ENCODE assay signal across 25 cellular contexts in genomic region chr6:68071740-68072139, GRCh38.
"Had no signal": no experiment of that assay in that cellular context is flagged by ENCODE, and none has a peak within 500 bp of the region (broad histone marks: within the 10 kb centered on the region; RNA-seq: fewer than 3 reads in every experiment).

No MANE protein-coding gene starts in this region.

- H3K4me3 ChIP-seq: adrenal gland, body of pancreas, cardiac muscle cell, coronary artery, dorsolateral prefrontal cortex, heart right ventricle, right lobe of liver, thoracic aorta had no signal

- FAIRE-seq: urothelium cell line had no signal

- H3K4me1 ChIP-seq: adrenal gland, body of pancreas, heart right ventricle, right lobe of liver had no signal

- DNase-seq: activated CD4-positive, alpha-beta T cell treated with anti-CD3 and anti-CD28 coated beads for 4 hours; activated CD4-positive, alpha-beta T cell treated with anti-CD3 and anti-CD28 coated beads, Interleukin-2, amount 50 U/mL, for 4 hours; activated effector memory CD4-positive, alpha-beta T cell treated with anti-CD3 and anti-CD28 coated beads, Interleukin-2, amount 50 U/mL, for 16 hours; activated naive CD4-positive, alpha-beta T cell treated with anti-CD3 and anti-CD28 coated beads for 36 hours; activated naive CD8-positive, alpha-beta T cell treated with anti-CD3 and anti-CD28 coated beads for 36 hours; activated T-cell treated with anti-CD3 and anti-CD28 coated beads for 4 hours; adrenal gland; aorta; body of pancreas; cerebellar nuclear complex; dorsolateral prefrontal cortex; effector memory CD4-positive, alpha-beta T cell; heart right ventricle; islet precursor cell; left cardiac atrium; left ventricle myocardium superior; right lobe of liver; stimulated activated CD4-positive, alpha-beta T cell treated with anti-CD3 and anti-CD28 coated beads, Interleukin-12 subunit alpha, Interleukin-12 subunit beta, amount 100 ng/mL, for 4 hours; stimulated activated CD4-positive, alpha-beta T cell treated with anti-CD3 and anti-CD28 coated beads, Interleukin-4, amount 100 ng/mL, for 1 hour; stimulated activated naive CD8-positive, alpha-beta T cell treated with anti-CD3 and anti-CD28 coated beads, Interleukin-15, Interleukin-2, amounts not matched to agents 100 U/mL and 50 U/mL, for 24 hours; trophoblast cell had no signal

- H3K36me3 ChIP-seq: adrenal gland, cardiac muscle cell, heart right ventricle, right lobe of liver, thoracic aorta had no signal

- H3K27me3 ChIP-seq: adrenal gland, body of pancreas, cardiac muscle cell, dorsolateral prefrontal cortex, heart right ventricle, right lobe of liver had no signal

- H3K27ac ChIP-seq: adrenal gland, body of pancreas, cardiac muscle cell, coronary artery, dorsolateral prefrontal cortex, heart right ventricle, right lobe of liver, thoracic aorta had no signal

- H3K9me3 ChIP-seq: adrenal gland, body of pancreas, heart right ventricle, right lobe of liver, thoracic aorta had no signal
